Comparison of ENCODE assay signal across 9 cellular contexts in the genomic region with DNA sequence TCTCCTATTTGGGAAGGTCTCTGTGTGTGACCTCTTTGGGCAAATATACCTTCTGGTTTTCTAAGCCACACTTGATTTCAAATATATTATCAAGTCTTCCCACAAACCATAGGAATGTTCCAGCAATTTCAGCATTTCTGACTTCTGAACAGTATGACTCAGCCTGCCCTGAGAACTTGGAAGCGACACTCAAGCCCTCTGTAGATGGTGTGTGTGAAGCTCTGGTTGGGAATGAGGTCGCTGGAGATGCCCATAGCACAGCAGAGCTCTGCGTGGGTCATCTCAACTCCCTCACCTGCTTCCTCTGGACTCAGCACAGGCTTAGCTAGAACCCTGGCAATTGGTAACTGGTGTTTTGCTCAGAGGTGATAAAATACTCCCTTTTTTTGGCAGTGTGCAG.
DNase-seq lines count a peak whose midpoint lies in the region; TF ChIP-seq lines count a peak whose summit lies in the region.
"Had no signal": no experiment of that assay in that cellular context is flagged by ENCODE, and none has a peak within 500 bp of the region (broad histone marks: within the 10 kb centered on the region; RNA-seq: fewer than 3 reads in every experiment).

No MANE protein-coding gene starts in this region.

- no peaks in the 10 kb centered on the region for H4K20me1 ChIP-seq in mammary epithelial cell (ENCODE audit: insufficient read depth, low read length)

- in situ Hi-C loops in mammary epithelial cell (cut with MboI; ENCODE audit: low sequenced_read_pairs in 2 of 2) (no loop called here), GM13977 (cut with MboI; ENCODE audit: low pct_unique_long_range_greater_than_20kb, low sequenced_read_pairs, unreplicated experiment) (no loop called here)

- intact Hi-C loops in mammary epithelial cell (cut with micrococcal nuclease) = no loop called here
- intact Hi-C loops in uterus (cut with DNase I; ENCODE audit: low total_unique reads) = no loop called here

- H3K4me3 ChIP-seq in mammary epithelial cell (replicated peaks in 1 of 3; ENCODE audit: insufficient read depth in 1 of 3, low read depth in 2 of 3, low read length in 3 of 3) (no peak overlapping the region), uterus (no peak overlapping the region)

- H3K9ac ChIP-seq in mammary epithelial cell (ENCODE audit: insufficient read depth, low read length) = no peak overlapping the region

- no peaks in the 10 kb centered on the region for H3K79me2 ChIP-seq in mammary epithelial cell (ENCODE audit: insufficient read depth, low read length)

- TF ChIP-seq CTCF in mammary epithelial cell (conservative IDR thresholded peaks at IDR 0.05 in 1 of 2, IDR thresholded peaks at IDR 0.05 in 1 of 2; ENCODE audit: extremely low read depth in 1 of 2, insufficient read depth in 1 of 2, low read depth in 1 of 2, low read length in 2 of 2) (no peak), uterus (IDR thresholded peaks at IDR 0.05) (no peak), GM13977 (IDR thresholded peaks at IDR 0.05; ENCODE audit: extremely low read depth, insufficient read depth, missing control alignments) (no peak)

- H2AFZ ChIP-seq in mammary epithelial cell (ENCODE audit: low read depth, low read length) = peak overlapping the region; percentile 76

- H3K4me1 ChIP-seq in mammary epithelial cell (ENCODE audit: insufficient read depth, low read length) (peaks cover 9% of the 10 kb centered on the region), uterus (peaks cover 0 to 6% of the 10 kb centered on the region in 2 donors)

- 20% methylated on average over 2 of the region's 3 CpGs for WGBS in mammary epithelial cell (ENCODE audit: low coverage, missing lambda C conversion rate)

- H3K27me3 ChIP-seq in mammary epithelial cell (ENCODE audit: insufficient read depth, low read length) (no peaks in the 10 kb centered on the region), uterus (no peaks in the 10 kb centered on the region)

- H3K27ac ChIP-seq in mammary epithelial cell (ENCODE audit: insufficient read depth, low read depth, low read length) (no peak overlapping the region), uterus (peak overlapping the region in 1 of 2 donors; percentile 19)

- dilution Hi-C loops in mammary epithelial cell (cut with HindIII; ENCODE audit: low sequenced_read_pairs) = no loop called here

- no peak overlapping the region for H3K4me2 ChIP-seq in mammary epithelial cell (ENCODE audit: insufficient read depth, low read depth, low read length)

- no peak for TF ChIP-seq POLR2A in uterus (IDR thresholded peaks at IDR 0.05)

- H3K36me3 ChIP-seq in mammary epithelial cell (ENCODE audit: insufficient read depth, low read length) (no peaks in the 10 kb centered on the region), uterus (no peaks in the 10 kb centered on the region)

- H3K9me3 ChIP-seq in mammary epithelial cell (replicated peaks; ENCODE audit: insufficient read depth, low read length) (no peaks in the 10 kb centered on the region), uterus (no peaks in the 10 kb centered on the region)

- no TSS peak for BruUV-seq in mammary epithelial cell (replicated peaks; lab: Mats Ljungman, UMichigan)

- CTCF ChIA-PET in mammary epithelial cell (lab: Charles Lee; ENCODE audit: low non-redundant PET) = no interaction called here

- DNase-seq in HS-5 (ENCODE audit: low read depth) (peak; percentile 47), mammary epithelial cell (peak; percentile 68), kidney glomerular epithelial cell (lab: John Stamatoyannopoulos, UW) (peak; percentile 92), uterus (peak; percentile 40 to 48), NCI-H524 treated with DMSO at 0.1 percent for 48 hours (lab: John Stamatoyannopoulos, UW) (no peak), GM13977 (ENCODE audit: low spot score) (no peak), NCI-H2081 (lab: John Stamatoyannopoulos, UW) (no peak)
- DNase-seq: activated T-cell treated with anti-CD3 and anti-CD28 coated beads, Interleukin-2, amount 50 U/mL, for 4 hours; erythroblast had no signal

Comparison
In these comparisons a context has a peak if more than half of its experiments do, and no peak if none do; other contexts are left out.
1. DNase-seq: peak in HS-5 (single experiment), mammary epithelial cell (single experiment), kidney glomerular epithelial cell (single experiment) and uterus (2 of 2); none in NCI-H524 treated with DMSO at 0.1 percent for 48 hours (single experiment), GM13977 (single experiment) and NCI-H2081 (0 of 2).